In the genomic region with DNA sequence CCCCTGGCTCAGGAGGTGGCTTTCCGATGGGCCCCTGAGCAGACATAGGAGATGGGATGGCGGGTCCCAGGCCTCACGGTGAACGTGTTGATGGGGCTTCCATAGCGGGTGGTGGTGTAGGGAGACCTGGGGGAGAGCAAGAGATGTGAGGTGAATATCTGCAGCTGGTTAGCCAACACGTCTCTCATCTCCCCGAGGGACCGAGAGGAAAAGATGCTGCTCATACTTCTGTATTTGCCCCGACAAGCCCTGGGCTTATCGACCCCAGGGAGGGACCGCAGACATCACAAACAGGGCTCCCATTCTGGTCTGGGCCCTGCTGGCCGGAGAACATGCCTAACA, we compare ENCODE assay signal across 12 cellular contexts. TPM values are rescaled to one million over a fixed set of nuclear protein-coding genes. Genes with fewer than 3 reads are reported as not detected.
A peak's percentile ranks its signal among the peaks of the same experiment; 100 is the strongest.
DNase-seq lines count a peak whose midpoint lies in the region; ATAC-seq, FAIRE-seq and TF ChIP-seq lines count a peak whose summit lies in the region.
"Had no signal": no experiment of that assay in that cellular context is flagged by ENCODE, and none has a peak within 500 bp of the region (broad histone marks: within the 10 kb centered on the region; RNA-seq: fewer than 3 reads in every experiment).

No MANE protein-coding gene starts in this region.

- H3K4me2 ChIP-seq in HepG2 (ENCODE audit: low read depth, low read length), result peak overlapping the region; percentile 55

- H3K79me2 ChIP-seq in HepG2 (ENCODE audit: insufficient read depth, low read length), result no peaks in the 10 kb centered on the region

- no peaks in the 10 kb centered on the region for H3K27me3 Mint-ChIP-seq in activated T-helper 17 cell treated with anti-CD3 and anti-CD28 coated beads, Interleukin-2, amount 50 U/mL, for 72 hours
- peaks cover 15% of the 10 kb centered on the region for H3K27me3 Mint-ChIP-seq in memory B cell

- TF ChIP-seq EP300 in HepG2 (IDR thresholded peaks at IDR 0.05; ENCODE audit: low read depth in 2 of 2, low read length in 2 of 2), result no peak
- TF ChIP-seq EP300 in HepG2 (CRISPR knock-in tag; IDR thresholded peaks at IDR 0.05; ENCODE audit: borderline replicate concordance), result no peak

- peak overlapping the region in 1 of 3 experiments; percentile 35; a peak in 2 of 6 replicates for H3K4me3 ChIP-seq in HepG2 (replicated peaks in 1 of 3; ENCODE audit: insufficient read depth in 1 of 3, low read depth in 2 of 3, low read length in 3 of 3)
- no peak overlapping the region for H3K4me3 ChIP-seq in right lobe of liver
- peak overlapping the region; percentile 25 to 42 for H3K4me3 ChIP-seq in vagina

- TF ChIP-seq RAD21 in HepG2 (CRISPR knock-in tag; IDR thresholded peaks at IDR 0.05), result no peak

- no peaks in the 10 kb centered on the region for H3K9me3 Mint-ChIP-seq in activated T-helper 17 cell treated with anti-CD3 and anti-CD28 coated beads, Interleukin-2, amount 50 U/mL, for 72 hours
- H3K9me3 Mint-ChIP-seq in memory B cell, result no peaks in the 10 kb centered on the region
- H3K9me3 Mint-ChIP-seq: HFFc6 had no signal

- H3K4me1 ChIP-seq in HepG2 (ENCODE audit: insufficient read depth, low read length) (peaks cover 83% of the 10 kb centered on the region), right lobe of liver (no peaks in the 10 kb centered on the region), vagina (peaks cover 63% of the 10 kb centered on the region)

- CTCF ChIA-PET in HepG2 (lab: Yijun Ruan, JAX; ENCODE audit: low intra/inter-chr PET ratio, low total read pairs), result interaction anchor here (1.5 kb wide), 1 partner anchor 28 kb away, joined by 5 read pairs; no protein-coding TSS in a partner anchor

- no peak for ATAC-seq in HepG2
- no peak for ATAC-seq in right lobe of liver
- ATAC-seq in activated T-helper 17 cell treated with anti-CD3 and anti-CD28 coated beads, Interleukin-2, amount 50 U/mL, for 72 hours (replicated peaks), result no peak
- no peak for ATAC-seq in memory B cell (ENCODE audit: low read depth)

- no peaks in the 10 kb centered on the region for H3K36me3 ChIP-seq in HepG2 (replicated peaks in 1 of 2; ENCODE audit: control insufficient read depth in 1 of 2, insufficient read depth in 2 of 2, low read length in 2 of 2)
- H3K36me3 ChIP-seq in right lobe of liver, result no peaks in the 10 kb centered on the region
- no peaks in the 10 kb centered on the region for H3K36me3 ChIP-seq in vagina

- no peak for TF ChIP-seq CTCF in HepG2 (CRISPR knock-in tag; IDR thresholded peaks at IDR 0.05)
- TF ChIP-seq CTCF in right lobe of liver (IDR thresholded peaks at IDR 0.05), result no peak
- TF ChIP-seq CTCF in vagina (IDR thresholded peaks at IDR 0.05), result no peak

- intact Hi-C loops in HepG2 (cut with micrococcal nuclease; ENCODE audit: unreplicated experiment), result no loop called here
- intact Hi-C loops in right lobe of liver (cut with DNase I), result no loop called here
- intact Hi-C loops in vagina (cut with DNase I), result no loop called here

- H3K9me3 ChIP-seq in HepG2 (ENCODE audit: low read length) (no peaks in the 10 kb centered on the region), right lobe of liver (no peaks in the 10 kb centered on the region), vagina (no peaks in the 10 kb centered on the region)

- H3K27ac Mint-ChIP-seq in activated T-helper 17 cell treated with anti-CD3 and anti-CD28 coated beads, Interleukin-2, amount 50 U/mL, for 72 hours, result peak overlapping the region; percentile 87
- no peak overlapping the region for H3K27ac Mint-ChIP-seq in memory B cell
- H3K27ac Mint-ChIP-seq: HFFc6 had no signal

- no peaks in the 10 kb centered on the region for H3K36me3 Mint-ChIP-seq in activated T-helper 17 cell treated with anti-CD3 and anti-CD28 coated beads, Interleukin-2, amount 50 U/mL, for 72 hours (ENCODE audit: low read depth)
- H3K36me3 Mint-ChIP-seq in memory B cell, result no peaks in the 10 kb centered on the region

- BruUV-seq in HepG2 (replicated peaks; lab: Mats Ljungman, UMichigan), result no TSS peak

- no peaks in the 10 kb centered on the region for H3K27me3 ChIP-seq in HepG2 (ENCODE audit: control insufficient read depth in 1 of 2, insufficient read depth in 2 of 2, low read length in 2 of 2)
- no peaks in the 10 kb centered on the region for H3K27me3 ChIP-seq in right lobe of liver
- H3K27me3 ChIP-seq in vagina, result no peaks in the 10 kb centered on the region

- FAIRE-seq in HepG2 (lab: Jason Lieb, UNC), result no peak

- peaks cover 26% of the 10 kb centered on the region for H3K4me1 Mint-ChIP-seq in activated T-helper 17 cell treated with anti-CD3 and anti-CD28 coated beads, Interleukin-2, amount 50 U/mL, for 72 hours
- peaks cover 4% of the 10 kb centered on the region for H3K4me1 Mint-ChIP-seq in memory B cell

- peak overlapping the region; percentile 81 for H3K4me3 Mint-ChIP-seq in activated T-helper 17 cell treated with anti-CD3 and anti-CD28 coated beads, Interleukin-2, amount 50 U/mL, for 72 hours
- peak overlapping the region; percentile 65 for H3K4me3 Mint-ChIP-seq in memory B cell
- H3K4me3 Mint-ChIP-seq: HFFc6 had no signal

- H3K9ac ChIP-seq in HepG2 (ENCODE audit: insufficient read depth, low read depth, low read length), result no peak overlapping the region

- no peak for TF ChIP-seq POLR2A in HepG2 (IDR thresholded peaks at IDR 0.05; ENCODE audit: insufficient read depth in 1 of 2, low read depth in 2 of 2, low read length in 2 of 2)
- TF ChIP-seq POLR2A in right lobe of liver (IDR thresholded peaks at IDR 0.05), result no peak
- TF ChIP-seq POLR2A in vagina (IDR thresholded peaks at IDR 0.05), result no peak

- no peak for DNase-seq in HepG2 (ENCODE audit: low spot score)
- DNase-seq in right lobe of liver, result no peak
- DNase-seq in memory B cell (ENCODE audit: low spot score in 2 of 2), result no peak
- no peak for DNase-seq in vagina (ENCODE audit: extremely low spot score in 2 of 2)
- no peak for DNase-seq in mucosa of gallbladder (ENCODE audit: low spot score)
- DNase-seq in NCI-H128 (lab: John Stamatoyannopoulos, UW; ENCODE audit: unreplicated experiment), result no peak
- DNase-seq in NCI-H2081 (lab: John Stamatoyannopoulos, UW), result no peak
- DNase-seq: Calu3, foreskin melanocyte, HFFc6, NCI-H510A treated with DMSO at 0.1 percent for 48 hours had no signal

- no peak overlapping the region for H3K27ac ChIP-seq in HepG2 (ENCODE audit: extremely low read length, insufficient read depth, low read length)
- no peak overlapping the region for H3K27ac ChIP-seq in right lobe of liver
- peak overlapping the region; percentile 66 for H3K27ac ChIP-seq in vagina

- in situ Hi-C loops in HepG2 (cut with HindIII; ENCODE audit: extremely low pct_ligation_motif_present, low pct_unique_long_range_greater_than_20kb), result no loop called here

- WGBS in HepG2 (ENCODE audit: low lambda C conversion rate), result 76% methylated on average over 12 of the region's 12 CpGs
- WGBS in right lobe of liver (ENCODE audit: insufficient coverage, low coverage, low lambda C conversion rate, missing lambda C conversion rate), result 92% methylated on average over 6 of the region's 12 CpGs

- POLR2A ChIA-PET in HepG2 (lab: Yijun Ruan, JAX), result interaction anchor here (1.0 to 2.2 kb wide), 7 partner anchors 9 to 53 kb away, joined by 3 to 15 read pairs (median 4); a partner anchor contains a TSS

- H4K20me1 ChIP-seq in HepG2 (ENCODE audit: insufficient read depth, low read length), result no peaks in the 10 kb centered on the region

- H2AFZ ChIP-seq in HepG2 (ENCODE audit: low read length), result no peak overlapping the region

RNA-seq across cellular contexts. Expression of a gene that starts 38.7 kb away (rescaled TPM):
- total RNA-seq in HepG2 (2016; rRNA removed; fragmentation: Illumina TruSeq; extraction: Trizol), result 1.5 and 3.0 TPM in 2 replicates
- 3.8 and 6.3 TPM in 2 replicates for total RNA-seq in HepG2 (2016; cell fraction: cytosol; rRNA removed; fragmentation: Illumina TruSeq; extraction: Trizol; ENCODE audit: low read depth)
- total RNA-seq in HepG2 (2016; cell fraction: insoluble cytoplasmic fraction; rRNA removed; fragmentation: Illumina TruSeq; extraction: Trizol), result 1.5 and 2.5 TPM in 2 replicates
- total RNA-seq in HepG2 (2016; cell fraction: membrane; rRNA removed; fragmentation: Illumina TruSeq; extraction: Trizol), result 5.3 and 6.4 TPM in 2 replicates
- 0.78 and 1.4 TPM in 2 replicates for total RNA-seq in HepG2 (2016; cell fraction: nucleus; rRNA removed; fragmentation: Illumina TruSeq; extraction: Trizol)
- polyA plus RNA-seq in HepG2 (2011; rRNA removed), result 0.78 and 0.85 TPM in 2 replicates
- 0.46 and 0.76 TPM in 2 replicates for polyA plus RNA-seq in HepG2 (2011; cell fraction: cytosol; rRNA removed)
- 0.88 and 1.0 TPM in 2 replicates for polyA plus RNA-seq in HepG2 (2011; cell fraction: nucleus; rRNA removed)
- polyA plus RNA-seq in HepG2 (2012), result 0.83 and 1.1 TPM in 2 replicates
- 7.0 and 9.3 TPM in 2 replicates for polyA plus RNA-seq in HepG2 (2016; cell fraction: cytosol; fragmentation: Illumina TruSeq; extraction: Trizol; ENCODE audit: low read depth)
- 1.6 and 3.8 TPM in 2 replicates for polyA plus RNA-seq in HepG2 (2016; cell fraction: insoluble cytoplasmic fraction; fragmentation: Illumina TruSeq; extraction: Trizol; ENCODE audit: low read depth)
- polyA plus RNA-seq in HepG2 (2016; cell fraction: membrane; fragmentation: Illumina TruSeq; extraction: Trizol; ENCODE audit: low read depth), result 6.1 and 6.6 TPM in 2 replicates
- 1.1 and 1.6 TPM in 2 replicates for polyA plus RNA-seq in HepG2 (2016; cell fraction: nucleus; fragmentation: Illumina TruSeq; extraction: Trizol; ENCODE audit: insufficient read depth, low read depth)
- polyA minus RNA-seq in HepG2 (2011; rRNA and poly(A)+ RNA removed; ENCODE audit: low replicate concordance), result 0.30 and 0.56 TPM in 2 replicates
- polyA minus RNA-seq in HepG2 (2011; cell fraction: cytosol; rRNA and poly(A)+ RNA removed), result 0.97 TPM in 1 of 2 replicates, not detected in the other
- polyA minus RNA-seq in HepG2 (2011; cell fraction: nucleus; rRNA and poly(A)+ RNA removed), result 0.50 and 0.64 TPM in 2 replicates
- under 1 TPM; 0.07 to 0.74 (median 0.34) TPM for total RNA-seq in right lobe of liver
- total RNA-seq in activated T-helper 17 cell treated with anti-CD3 and anti-CD28 coated beads, Interleukin-2, amount 50 U/mL, for 72 hours, result under 1 TPM; 0.22 to 0.29 TPM
- total RNA-seq in vagina, result 78.6 TPM
- 41.2 TPM for total RNA-seq in mucosa of gallbladder

RNA-seq across cellular contexts. Expression of a gene that starts 53.4 kb away (rescaled TPM):
- total RNA-seq in HepG2 (2016; rRNA removed; fragmentation: Illumina TruSeq; extraction: Trizol) (20.2 and 25.2 TPM in 2 replicates), right lobe of liver (10 to 100 TPM in 4 of 6 experiments, 1 to 10 TPM in 2; 6.7 to 14.7 (median 11.9) TPM), vagina (35.6 TPM), mucosa of gallbladder (26.3 TPM)
- total RNA-seq in HepG2 (2016; cell fraction: cytosol; rRNA removed; fragmentation: Illumina TruSeq; extraction: Trizol; ENCODE audit: low read depth), result 5.3 and 5.6 TPM in 2 replicates
- total RNA-seq in HepG2 (2016; cell fraction: insoluble cytoplasmic fraction; rRNA removed; fragmentation: Illumina TruSeq; extraction: Trizol), result 18.4 and 26.1 TPM in 2 replicates
- total RNA-seq in HepG2 (2016; cell fraction: membrane; rRNA removed; fragmentation: Illumina TruSeq; extraction: Trizol), result 7.7 and 11.1 TPM in 2 replicates
- total RNA-seq in HepG2 (2016; cell fraction: nucleus; rRNA removed; fragmentation: Illumina TruSeq; extraction: Trizol), result 25.6 and 26.1 TPM in 2 replicates
- polyA plus RNA-seq in HepG2 (2011; rRNA removed), result 23.8 and 25.8 TPM in 2 replicates
- 14.5 and 19.7 TPM in 2 replicates for polyA plus RNA-seq in HepG2 (2011; cell fraction: cytosol; rRNA removed)
- polyA plus RNA-seq in HepG2 (2011; cell fraction: nucleus; rRNA removed), result 30.8 and 36.5 TPM in 2 replicates
- 8.9 and 11.5 TPM in 2 replicates for polyA plus RNA-seq in HepG2 (2012)
- polyA plus RNA-seq in HepG2 (2016; cell fraction: cytosol; fragmentation: Illumina TruSeq; extraction: Trizol; ENCODE audit: low read depth), result 2.2 and 2.4 TPM in 2 replicates
- polyA plus RNA-seq in HepG2 (2016; cell fraction: insoluble cytoplasmic fraction; fragmentation: Illumina TruSeq; extraction: Trizol; ENCODE audit: low read depth), result 11.5 and 15.5 TPM in 2 replicates
- polyA plus RNA-seq in HepG2 (2016; cell fraction: membrane; fragmentation: Illumina TruSeq; extraction: Trizol; ENCODE audit: low read depth), result 2.5 and 3.1 TPM in 2 replicates
- polyA plus RNA-seq in HepG2 (2016; cell fraction: nucleus; fragmentation: Illumina TruSeq; extraction: Trizol; ENCODE audit: insufficient read depth, low read depth), result 23.7 and 26.1 TPM in 2 replicates
- 73.6 and 87.5 TPM in 2 replicates for polyA minus RNA-seq in HepG2 (2011; rRNA and poly(A)+ RNA removed; ENCODE audit: low replicate concordance)
- 12.6 and 13.8 TPM in 2 replicates for polyA minus RNA-seq in HepG2 (2011; cell fraction: cytosol; rRNA and poly(A)+ RNA removed)
- polyA minus RNA-seq in HepG2 (2011; cell fraction: nucleus; rRNA and poly(A)+ RNA removed), result 74.5 and 84.5 TPM in 2 replicates
- 10 to 100 TPM; 48.8 to 60.9 TPM for total RNA-seq in activated T-helper 17 cell treated with anti-CD3 and anti-CD28 coated beads, Interleukin-2, amount 50 U/mL, for 72 hours

Comparison
In these comparisons a context has a peak if more than half of its experiments do, and no peak if none do; other contexts are left out.
1. H3K4me3 ChIP-seq: peak in vagina (2 of 2); none in right lobe of liver (0 of 3).